ENCODE assay signal across 20 cellular contexts in the genomic region with DNA sequence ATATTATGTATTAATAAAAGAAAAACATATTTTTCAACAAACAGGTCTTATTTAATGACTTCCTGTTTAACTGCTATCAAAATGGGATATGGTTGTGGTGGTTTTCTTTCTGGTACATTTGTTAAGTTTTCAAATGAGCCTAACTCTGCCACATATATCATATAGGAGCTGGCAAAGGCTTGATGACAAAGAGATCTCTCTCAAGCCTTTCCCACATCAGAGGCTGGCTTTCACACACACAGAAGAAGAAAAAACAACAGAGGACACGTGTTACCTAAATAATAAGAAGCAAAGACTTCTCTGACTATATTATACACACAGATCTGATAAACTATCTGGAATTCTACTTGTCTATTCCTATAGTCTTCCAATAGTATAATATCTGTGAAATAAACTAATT. TPM values are rescaled to one million over a fixed set of nuclear protein-coding genes. Genes with fewer than 3 reads are reported as not detected.
DNase-seq lines count a peak whose midpoint lies in the region; ATAC-seq lines count a peak whose summit lies in the region.
"Had no signal": no experiment of that assay in that cellular context is flagged by ENCODE, and none has a peak within 500 bp of the region (broad histone marks: within the 10 kb centered on the region; RNA-seq: fewer than 3 reads in every experiment).

No MANE protein-coding gene starts in this region.

- no peaks in the 10 kb centered on the region for H3K27me3 Mint-ChIP-seq in activated CD4-positive, alpha-beta T cell treated with anti-CD3 and anti-CD28 coated beads for 36 hours
- no peaks in the 10 kb centered on the region for H3K27me3 Mint-ChIP-seq in activated naive CD8-positive, alpha-beta T cell
- H3K27me3 Mint-ChIP-seq in activated naive CD8-positive, alpha-beta T cell treated with anti-CD3 and anti-CD28 coated beads, Interleukin-2, amount 50 U/mL, for 24 hours: no peaks in the 10 kb centered on the region
- H3K27me3 Mint-ChIP-seq in activated naive CD8-positive, alpha-beta T cell treated with anti-CD3 and anti-CD28 coated beads for 36 hours: no peaks in the 10 kb centered on the region
- H3K27me3 Mint-ChIP-seq in stimulated activated naive B cell treated with anti-CD40 and anti-IgM and Interleukin-4, amounts not matched to agents 10 μg/mL and 1 μg/mL and 100 μg/mL, for 72 hours: no peaks in the 10 kb centered on the region

- POLR2A ChIA-PET in activated CD4-positive, alpha-beta T cell treated with anti-CD3 and anti-CD28 coated beads for 36 hours (lab: Charles Lee): interaction anchor here (0.6 kb wide), 1 partner anchor 9 kb away, joined by 3 read pairs; no protein-coding TSS in a partner anchor

- H3K36me3 ChIP-seq in thymus (ENCODE audit: control insufficient read depth, insufficient read depth) (peaks cover 21% of the 10 kb centered on the region), H7 (replicated peaks; ENCODE audit: control insufficient read depth, insufficient read depth, low read length) (peaks cover 8% of the 10 kb centered on the region)

- peaks cover 7% of the 10 kb centered on the region for H3K9me3 ChIP-seq in thymus (ENCODE audit: control insufficient read depth)

- H3K27ac Mint-ChIP-seq in activated CD4-positive, alpha-beta T cell treated with anti-CD3 and anti-CD28 coated beads for 36 hours: peak overlapping the region; percentile 9
- H3K27ac Mint-ChIP-seq in activated naive CD8-positive, alpha-beta T cell: peak overlapping the region; percentile 61
- no peak overlapping the region for H3K27ac Mint-ChIP-seq in activated naive CD8-positive, alpha-beta T cell treated with anti-CD3 and anti-CD28 coated beads, Interleukin-2, amount 50 U/mL, for 24 hours
- H3K27ac Mint-ChIP-seq in activated naive CD8-positive, alpha-beta T cell treated with anti-CD3 and anti-CD28 coated beads for 36 hours: peak overlapping the region; percentile 13
- no peak overlapping the region for H3K27ac Mint-ChIP-seq in stimulated activated naive B cell treated with anti-CD40 and anti-IgM and Interleukin-4, amounts not matched to agents 10 μg/mL and 1 μg/mL and 100 μg/mL, for 72 hours

- H3K4me3 ChIP-seq in thymus (ENCODE audit: low read length) (no peak overlapping the region), H7 (ENCODE audit: insufficient read depth, low read depth, low read length) (no peak overlapping the region)
- H3K4me3 ChIP-seq: BLaER1, GM12878, HAP-1 had no signal

- intact Hi-C loops in activated CD4-positive, alpha-beta T cell treated with anti-CD3 and anti-CD28 coated beads for 36 hours (cut with DNase I, micrococcal nuclease): no loop called here

- peak; percentile 51 for ATAC-seq in activated CD4-positive, alpha-beta T cell treated with anti-CD3 and anti-CD28 coated beads for 36 hours
- no peak for ATAC-seq in activated naive CD8-positive, alpha-beta T cell treated with anti-CD3 and anti-CD28 coated beads, Interleukin-2, amount 50 U/mL, for 24 hours
- ATAC-seq in stimulated activated naive B cell treated with anti-CD40 and anti-IgM and Interleukin-4, amounts not matched to agents 10 μg/mL and 1 μg/mL and 100 μg/mL, for 72 hours (replicated peaks): no peak
- ATAC-seq: GM12878, HepG2 had no signal

- no peak for DNase-seq in activated CD4-positive, alpha-beta T cell treated with anti-CD3 and anti-CD28 coated beads for 36 hours
- DNase-seq in activated CD4-positive, alpha-beta T cell treated with anti-CD3 and anti-CD28 coated beads for 48 hours: no peak
- DNase-seq in activated naive CD8-positive, alpha-beta T cell treated with anti-CD3 and anti-CD28 coated beads, Interleukin-2, amount 50 U/mL, for 24 hours: no peak
- no peak for DNase-seq in activated naive CD8-positive, alpha-beta T cell treated with anti-CD3 and anti-CD28 coated beads for 36 hours
- DNase-seq in H7: no peak
- no peak for DNase-seq in stimulated activated naive B cell treated with anti-CD40 and anti-IgM and Interleukin-4, amounts not matched to agents 10 μg/mL and 1 μg/mL and 100 μg/mL, for 72 hours
- DNase-seq: 8988T; Caco-2; MM.1S; NCI-H1105 treated with DMSO at 0.1 percent for 48 hours; NCI-H187; NCI-H69; NK-92 treated with Interleukin-12 subunit alpha and Interleukin-12 subunit beta, amount 100 ng/mL, for 24 hours; OCI-M1 had no signal

- WGBS in thymus: 5% methylated on average over 1 of the region's 1 CpG

- no peak overlapping the region for H3K4me3 Mint-ChIP-seq in activated CD4-positive, alpha-beta T cell treated with anti-CD3 and anti-CD28 coated beads for 36 hours
- H3K4me3 Mint-ChIP-seq in activated naive CD8-positive, alpha-beta T cell: peak overlapping the region; percentile 6
- no peak overlapping the region for H3K4me3 Mint-ChIP-seq in activated naive CD8-positive, alpha-beta T cell treated with anti-CD3 and anti-CD28 coated beads, Interleukin-2, amount 50 U/mL, for 24 hours
- H3K4me3 Mint-ChIP-seq in activated naive CD8-positive, alpha-beta T cell treated with anti-CD3 and anti-CD28 coated beads for 36 hours: no peak overlapping the region
- H3K4me3 Mint-ChIP-seq in stimulated activated naive B cell treated with anti-CD40 and anti-IgM and Interleukin-4, amounts not matched to agents 10 μg/mL and 1 μg/mL and 100 μg/mL, for 72 hours: no peak overlapping the region

- H3K27ac ChIP-seq in thymus (ENCODE audit: low read depth): peak overlapping the region; percentile 26
- H3K27ac ChIP-seq: BLaER1 had no signal

- H3K4me1 ChIP-seq in thymus (ENCODE audit: control insufficient read depth, insufficient read depth, low read length): no peaks in the 10 kb centered on the region
- H3K4me1 ChIP-seq: BLaER1, Caco-2, HAP-1 had no signal

- H3K9me3 Mint-ChIP-seq in activated CD4-positive, alpha-beta T cell treated with anti-CD3 and anti-CD28 coated beads for 36 hours (ENCODE audit: low read depth): peaks cover 12% of the 10 kb centered on the region
- H3K9me3 Mint-ChIP-seq in activated naive CD8-positive, alpha-beta T cell (ENCODE audit: low read depth): peaks cover 8% of the 10 kb centered on the region
- H3K9me3 Mint-ChIP-seq in activated naive CD8-positive, alpha-beta T cell treated with anti-CD3 and anti-CD28 coated beads, Interleukin-2, amount 50 U/mL, for 24 hours: peaks cover 4% of the 10 kb centered on the region
- H3K9me3 Mint-ChIP-seq in activated naive CD8-positive, alpha-beta T cell treated with anti-CD3 and anti-CD28 coated beads for 36 hours: peaks cover 11% of the 10 kb centered on the region
- peaks cover 7% of the 10 kb centered on the region in 2 donors for H3K9me3 Mint-ChIP-seq in stimulated activated naive B cell treated with anti-CD40 and anti-IgM and Interleukin-4, amounts not matched to agents 10 μg/mL and 1 μg/mL and 100 μg/mL, for 72 hours

- H3K4me1 Mint-ChIP-seq in activated CD4-positive, alpha-beta T cell treated with anti-CD3 and anti-CD28 coated beads for 36 hours: peaks cover 22% of the 10 kb centered on the region
- peaks cover 25% of the 10 kb centered on the region for H3K4me1 Mint-ChIP-seq in activated naive CD8-positive, alpha-beta T cell (ENCODE audit: low read depth)
- peaks cover 18% of the 10 kb centered on the region for H3K4me1 Mint-ChIP-seq in activated naive CD8-positive, alpha-beta T cell treated with anti-CD3 and anti-CD28 coated beads, Interleukin-2, amount 50 U/mL, for 24 hours
- H3K4me1 Mint-ChIP-seq in activated naive CD8-positive, alpha-beta T cell treated with anti-CD3 and anti-CD28 coated beads for 36 hours: peaks cover 27% of the 10 kb centered on the region
- H3K4me1 Mint-ChIP-seq in stimulated activated naive B cell treated with anti-CD40 and anti-IgM and Interleukin-4, amounts not matched to agents 10 μg/mL and 1 μg/mL and 100 μg/mL, for 72 hours: no peaks in the 10 kb centered on the region

- CTCF ChIA-PET in activated CD4-positive, alpha-beta T cell treated with anti-CD3 and anti-CD28 coated beads for 36 hours (lab: Charles Lee): interaction anchor here (0.8 kb wide), 1 partner anchor 1020 kb away, joined by 3 read pairs; no protein-coding TSS in a partner anchor

- no peaks in the 10 kb centered on the region for H3K27me3 ChIP-seq in thymus (ENCODE audit: control insufficient read depth, insufficient read depth)
- H3K27me3 ChIP-seq in H7 (ENCODE audit: control insufficient read depth, insufficient read depth, low read length): no peaks in the 10 kb centered on the region
- H3K27me3 ChIP-seq: BLaER1 had no signal

- H3K36me3 Mint-ChIP-seq in activated CD4-positive, alpha-beta T cell treated with anti-CD3 and anti-CD28 coated beads for 36 hours (ENCODE audit: low read depth): peaks cover 67% of the 10 kb centered on the region
- peaks cover 27% of the 10 kb centered on the region for H3K36me3 Mint-ChIP-seq in activated naive CD8-positive, alpha-beta T cell
- H3K36me3 Mint-ChIP-seq in activated naive CD8-positive, alpha-beta T cell treated with anti-CD3 and anti-CD28 coated beads, Interleukin-2, amount 50 U/mL, for 24 hours (ENCODE audit: low read depth): peaks cover 65% of the 10 kb centered on the region
- H3K36me3 Mint-ChIP-seq in activated naive CD8-positive, alpha-beta T cell treated with anti-CD3 and anti-CD28 coated beads for 36 hours: peaks cover 64% of the 10 kb centered on the region
- peaks cover 34 to 58% of the 10 kb centered on the region in 2 donors for H3K36me3 Mint-ChIP-seq in stimulated activated naive B cell treated with anti-CD40 and anti-IgM and Interleukin-4, amounts not matched to agents 10 μg/mL and 1 μg/mL and 100 μg/mL, for 72 hours

RNA-seq across cellular contexts. Expression of gene CFAP36, which starts 46.1 kb away (rescaled TPM):
- total RNA-seq in activated CD4-positive, alpha-beta T cell treated with anti-CD3 and anti-CD28 coated beads for 36 hours: 10 to 100 TPM; 34.3 to 42.1 TPM
- total RNA-seq in activated naive CD8-positive, alpha-beta T cell treated with anti-CD3 and anti-CD28 coated beads for 36 hours: 10 to 100 TPM; 24.2 to 25.4 TPM
- polyA plus RNA-seq in thymus: 62.2 TPM
- 4.5 and 6.9 TPM in 2 replicates for total RNA-seq in H7 (2014; rRNA removed; shearing (Covaris generic))

RNA-seq across cellular contexts. Expression of gene PPP4R3B, which starts 51.8 kb away (rescaled TPM):
- total RNA-seq in activated CD4-positive, alpha-beta T cell treated with anti-CD3 and anti-CD28 coated beads for 36 hours: 10 to 100 TPM; 67.5 to 74.1 TPM
- total RNA-seq in activated naive CD8-positive, alpha-beta T cell treated with anti-CD3 and anti-CD28 coated beads for 36 hours: 10 to 100 TPM; 82.6 to 84.0 TPM
- 45.9 TPM for polyA plus RNA-seq in thymus
- total RNA-seq in H7 (2014; rRNA removed; shearing (Covaris generic)): 23.5 and 26.8 TPM in 2 replicates

Comparison
In these comparisons a context has a peak if more than half of its experiments do, and no peak if none do; other contexts are left out.
1. H3K27ac Mint-ChIP-seq: peak in activated CD4-positive, alpha-beta T cell treated with anti-CD3 and anti-CD28 coated beads for 36 hours (single experiment), activated naive CD8-positive, alpha-beta T cell (single experiment) and activated naive CD8-positive, alpha-beta T cell treated with anti-CD3 and anti-CD28 coated beads for 36 hours (single experiment); none in activated naive CD8-positive, alpha-beta T cell treated with anti-CD3 and anti-CD28 coated beads, Interleukin-2, amount 50 U/mL, for 24 hours (single experiment) and stimulated activated naive B cell treated with anti-CD40 and anti-IgM and Interleukin-4, amounts not matched to agents 10 μg/mL and 1 μg/mL and 100 μg/mL, for 72 hours (single experiment).